Comparison of ENCODE assay signal across 24 cellular contexts in the genomic region with DNA sequence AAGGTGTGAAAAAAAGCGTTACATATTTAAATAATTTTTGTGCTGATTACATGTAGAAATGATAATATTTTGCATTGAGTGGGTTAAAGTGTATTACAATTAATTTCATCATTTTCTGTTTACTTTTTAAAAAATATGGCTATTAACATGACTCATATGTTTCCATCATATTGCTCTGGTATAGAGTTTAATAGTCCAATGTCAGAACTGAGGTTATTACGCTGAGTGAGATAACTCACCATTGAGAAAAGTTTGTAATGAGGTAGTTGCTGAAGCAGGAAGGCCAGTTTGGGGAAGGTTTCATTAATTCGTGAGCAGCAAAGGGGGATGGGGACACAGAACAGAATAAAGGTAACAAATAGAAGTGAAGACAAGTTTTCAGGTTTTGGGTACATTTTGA.
"Had no signal": no experiment of that assay in that cellular context is flagged by ENCODE, and none has a peak within 500 bp of the region (broad histone marks: within the 10 kb centered on the region; RNA-seq: fewer than 3 reads in every experiment).

No MANE protein-coding gene starts in this region.

- ATAC-seq: effector memory CD8-positive, alpha-beta T cell; esophagus mucosa; gastrocnemius medialis; heart right ventricle; left cardiac atrium; left lung; left ventricle myocardium superior; lower lobe of right lung; mucosa of descending colon had no signal

- H3K36me3 Mint-ChIP-seq: mesothelial cell of epicardium had no signal

- H3K36me3 ChIP-seq: colonic mucosa, esophagus squamous epithelium, gastrocnemius medialis, heart right ventricle, left lung, lower lobe of right lung had no signal

- H3K27ac ChIP-seq: colonic mucosa, epithelial cell of prostate, esophagus squamous epithelium, gastrocnemius medialis, heart right ventricle, left lung, lower lobe of right lung had no signal

- H3K27me3 ChIP-seq: colonic mucosa, esophagus squamous epithelium, gastrocnemius medialis, heart right ventricle, left lung had no signal

- DNase-seq: colonic mucosa; cortex of kidney; effector CD8-positive, alpha-beta T cell; effector memory CD8-positive, alpha-beta T cell; endodermal cell; erythroblast; esophagus squamous epithelium; foreskin fibroblast; foreskin melanocyte; gastrocnemius medialis; glutamatergic neuron; head of caudate nucleus; heart right ventricle; hippocampal formation; left cardiac atrium; left lung; left ventricle myocardium superior; lower lobe of right lung; mesenchymal stem cell; mucosa of descending colon had no signal

- H3K4me3 Mint-ChIP-seq: dendritic cell treated with granulocyte-macrophage colony-stimulating factor and Interleukin-4, amounts not matched to agents 40 ng/mL and 50 ng/mL, for 4 days; effector memory CD8-positive, alpha-beta T cell; endodermal cell; mesothelial cell of epicardium had no signal

- H3K4me1 ChIP-seq: colonic mucosa, esophagus squamous epithelium, gastrocnemius medialis, heart right ventricle, left lung, lower lobe of right lung had no signal

- H3K27me3 Mint-ChIP-seq: dendritic cell treated with granulocyte-macrophage colony-stimulating factor and Interleukin-4, amounts not matched to agents 40 ng/mL and 50 ng/mL, for 4 days; effector memory CD8-positive, alpha-beta T cell had no signal

- H3K4me3 ChIP-seq: colonic mucosa, esophagus squamous epithelium, gastrocnemius medialis, heart right ventricle, left lung, lower lobe of right lung, mucosa of descending colon had no signal

- H3K9me3 ChIP-seq: colonic mucosa, gastrocnemius medialis, mucosa of descending colon had no signal

- H3K27ac Mint-ChIP-seq: dendritic cell treated with granulocyte-macrophage colony-stimulating factor and Interleukin-4, amounts not matched to agents 40 ng/mL and 50 ng/mL, for 4 days; effector memory CD8-positive, alpha-beta T cell; endodermal cell; mesothelial cell of epicardium had no signal
